ENCODE assay signal across 1 cellular context in the genomic region with DNA sequence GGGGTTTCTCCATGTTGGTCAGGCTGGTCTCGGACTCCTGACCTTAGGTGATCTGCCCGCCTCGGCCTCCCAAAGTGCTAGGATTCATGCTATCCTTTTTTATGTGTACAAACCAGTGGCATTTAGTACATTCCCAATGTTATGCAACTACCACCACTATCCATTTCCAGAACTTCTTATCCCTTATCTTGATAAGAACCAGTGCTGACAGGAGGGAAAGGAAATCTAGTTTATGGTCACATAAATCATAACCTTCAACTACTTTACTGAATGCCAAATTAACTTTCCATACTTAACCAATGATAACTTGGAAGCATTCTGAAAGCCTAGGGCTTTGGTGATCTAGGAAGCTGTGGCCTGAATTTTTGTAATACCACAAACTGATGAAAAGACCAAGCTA.
TF ChIP-seq lines count a peak whose summit lies in the region.

No MANE protein-coding gene starts in this region.

TF ChIP-seq in K562, 482 proteins besides CTCF, POLR2A, EP300 and RAD21 (continued from another document):
- no peak for TF ChIP-seq IRF9 (tag; IDR thresholded peaks at IDR 0.05)
